Comparison of ENCODE assay signal across 9 cellular contexts in genomic region chr1:157403203-157403602, GRCh38.
DNase-seq lines count a peak whose midpoint lies in the region; ATAC-seq and TF ChIP-seq lines count a peak whose summit lies in the region.
"Had no signal": no experiment of that assay in that cellular context is flagged by ENCODE, and none has a peak within 500 bp of the region (broad histone marks: within the 10 kb centered on the region; RNA-seq: fewer than 3 reads in every experiment).

No MANE protein-coding gene starts in this region.

- peak; percentile 86 for DNase-seq in GDM1 (lab: John Stamatoyannopoulos, UW)
- DNase-seq in KBM-7: peak; percentile 87
- peak; percentile 49 for DNase-seq in colonic mucosa
- DNase-seq in NCI-H1930 (lab: John Stamatoyannopoulos, UW): no peak
- no peak for DNase-seq in medulla oblongata (ENCODE audit: extremely low spot score)
- DNase-seq in dedifferentiated amniotic fluid mesenchymal stem cell (ENCODE audit: extremely low spot score): no peak
- DNase-seq: activated naive CD8-positive, alpha-beta T cell treated with anti-CD3 and anti-CD28 coated beads, Interleukin-2, amount 10 ng/mL, durations not matched to agents 7 days and 5 days had no signal

- no peaks in the 10 kb centered on the region for H3K4me1 Mint-ChIP-seq in activated T-helper 17 cell treated with anti-CD3 and anti-CD28 coated beads, Interleukin-2, amount 50 U/mL, for 72 hours

- no peaks in the 10 kb centered on the region for H3K9me3 Mint-ChIP-seq in activated T-helper 17 cell treated with anti-CD3 and anti-CD28 coated beads, Interleukin-2, amount 50 U/mL, for 72 hours
- H3K9me3 Mint-ChIP-seq: activated naive CD8-positive, alpha-beta T cell treated with anti-CD3 and anti-CD28 coated beads, Interleukin-2, amount 10 ng/mL, durations not matched to agents 7 days and 5 days had no signal

- no peaks in the 10 kb centered on the region for H3K9me3 ChIP-seq in colonic mucosa

- no peaks in the 10 kb centered on the region for H3K36me3 Mint-ChIP-seq in activated T-helper 17 cell treated with anti-CD3 and anti-CD28 coated beads, Interleukin-2, amount 50 U/mL, for 72 hours (ENCODE audit: low read depth)
- H3K36me3 Mint-ChIP-seq: activated naive CD8-positive, alpha-beta T cell treated with anti-CD3 and anti-CD28 coated beads, Interleukin-2, amount 10 ng/mL, durations not matched to agents 7 days and 5 days had no signal

- H3K27me3 ChIP-seq in colonic mucosa: no peaks in the 10 kb centered on the region

- no peak overlapping the region for H3K27ac Mint-ChIP-seq in activated T-helper 17 cell treated with anti-CD3 and anti-CD28 coated beads, Interleukin-2, amount 50 U/mL, for 72 hours
- H3K27ac Mint-ChIP-seq: activated naive CD8-positive, alpha-beta T cell treated with anti-CD3 and anti-CD28 coated beads, Interleukin-2, amount 10 ng/mL, durations not matched to agents 7 days and 5 days had no signal

- H3K36me3 ChIP-seq in colonic mucosa: no peaks in the 10 kb centered on the region

- peaks cover 35% of the 10 kb centered on the region for H3K27me3 Mint-ChIP-seq in activated T-helper 17 cell treated with anti-CD3 and anti-CD28 coated beads, Interleukin-2, amount 50 U/mL, for 72 hours

- no peak overlapping the region for H3K4me3 ChIP-seq in colonic mucosa

- TF ChIP-seq CTCF in colonic mucosa (IDR thresholded peaks at IDR 0.05): no peak

- in situ Hi-C loops in KBM-7 (cut with MboI; ENCODE audit: low pct_unique_long_range_greater_than_20kb, low sequenced_read_pairs): no loop called here

- H3K4me1 ChIP-seq in colonic mucosa: no peaks in the 10 kb centered on the region

- ATAC-seq in GM21529 (IDR thresholded peaks at IDR 0.05; ENCODE audit: unreplicated experiment): peak; percentile 86
- no peak for ATAC-seq in activated T-helper 17 cell treated with anti-CD3 and anti-CD28 coated beads, Interleukin-2, amount 50 U/mL, for 72 hours (replicated peaks)

- H3K9ac ChIP-seq in colonic mucosa (ENCODE audit: low read depth in 2 of 2, low read length in 2 of 2): no peak overlapping the region

- no peak overlapping the region for H3K4me3 Mint-ChIP-seq in activated T-helper 17 cell treated with anti-CD3 and anti-CD28 coated beads, Interleukin-2, amount 50 U/mL, for 72 hours
- H3K4me3 Mint-ChIP-seq: activated naive CD8-positive, alpha-beta T cell treated with anti-CD3 and anti-CD28 coated beads, Interleukin-2, amount 10 ng/mL, durations not matched to agents 7 days and 5 days had no signal

- intact Hi-C loops in colonic mucosa (cut with DNase I): no loop called here

- no peak overlapping the region for H3K27ac ChIP-seq in colonic mucosa

Comparison
In these comparisons a context has a peak if more than half of its experiments do, and no peak if none do; other contexts are left out.
1. DNase-seq: peak in GDM1 (single experiment), KBM-7 (single experiment) and colonic mucosa (single experiment); none in NCI-H1930 (0 of 2), medulla oblongata (single experiment) and dedifferentiated amniotic fluid mesenchymal stem cell (single experiment).